ENCODE assay signal across 15 cellular contexts in genomic region chrX:48590203-48591103, GRCh38. TPM values are rescaled to one million over a fixed set of nuclear protein-coding genes. Genes with fewer than 3 reads are reported as not detected.
A peak's percentile ranks its signal among the peaks of the same experiment; 100 is the strongest.
DNase-seq lines count a peak whose midpoint lies in the region; ATAC-seq and TF ChIP-seq lines count a peak whose summit lies in the region.
"Had no signal": no experiment of that assay in that cellular context is flagged by ENCODE, and none has a peak within 500 bp of the region (broad histone marks: within the 10 kb centered on the region; RNA-seq: fewer than 3 reads in every experiment).

No MANE protein-coding gene starts in this region.

- no peak for TF ChIP-seq POLR2A in heart left ventricle (IDR thresholded peaks at IDR 0.05)

- H3K27me3 ChIP-seq in heart left ventricle, result peaks cover 0 to 5% (median 0%) of the 10 kb centered on the region in 9 donors
- no peaks in the 10 kb centered on the region for H3K27me3 ChIP-seq in mesenchymal stem cell (ENCODE audit: control insufficient read depth in 1 of 2, insufficient read depth in 1 of 2, low read length in 2 of 2)
- no peaks in the 10 kb centered on the region for H3K27me3 ChIP-seq in upper lobe of right lung
- H3K27me3 ChIP-seq: colonic mucosa had no signal

- 84 to 93% (median 88%) methylated on average over 21 of the region's 21 CpGs for WGBS in heart left ventricle, 4 donors
- 89% methylated on average over 18 of the region's 21 CpGs for whole genome bisulfite sequencing in mesenchymal stem cell

- H2BK5ac ChIP-seq in mesenchymal stem cell (ENCODE audit: low read depth, low read length, poor library complexity, severe bottlenecking), result no peak overlapping the region

- DNase-seq in heart left ventricle (no peak), left ventricle myocardium superior (no peak), epithelial cell of proximal tubule (ENCODE audit: low read depth) (no peak), mesenchymal stem cell (peak; percentile 50), upper lobe of right lung (no peak), GM03348 (ENCODE audit: low spot score) (no peak), mucosa of descending colon (no peak)
- DNase-seq: activated naive CD4-positive, alpha-beta T cell treated with anti-CD3 and anti-CD28 coated beads, Interleukin-2, amount 50 U/mL, for 16 hours; colonic mucosa; KG1; kidney glomerular epithelial cell; NCI-H187 treated with DMSO at 0.1 percent for 48 hours; NCI-H774 had no signal

- H2AK5ac ChIP-seq in mesenchymal stem cell (ENCODE audit: low read length, severe bottlenecking), result no peak overlapping the region

- H3K4me1 ChIP-seq in heart left ventricle (peaks cover 0 to 23% (median 0%) of the 10 kb centered on the region in 12 donors), mesenchymal stem cell (ENCODE audit: control insufficient read depth, insufficient read depth, low read depth, low read length) (peaks cover 4% of the 10 kb centered on the region), upper lobe of right lung (no peaks in the 10 kb centered on the region), mucosa of descending colon (ENCODE audit: low read depth) (no peaks in the 10 kb centered on the region)
- H3K4me1 ChIP-seq: colonic mucosa had no signal

- H2BK120ac ChIP-seq in mesenchymal stem cell (ENCODE audit: low read depth, low read length), result peak overlapping the region; percentile 43

- H3K4ac ChIP-seq in mesenchymal stem cell (ENCODE audit: low read depth in 1 of 2, low read length in 2 of 2), result peak overlapping the region; percentile 46 to 91

- peak overlapping the region in 2 of 12 donors; percentile 6 to 24 for H3K4me3 ChIP-seq in heart left ventricle
- peak overlapping the region; percentile 64 for H3K4me3 ChIP-seq in epithelial cell of proximal tubule (ENCODE audit: low read depth, low read length)
- H3K4me3 ChIP-seq in mesenchymal stem cell (ENCODE audit: insufficient read depth in 1 of 2, low read depth in 1 of 2, low read length in 2 of 2), result no peak overlapping the region
- H3K4me3 ChIP-seq in upper lobe of right lung, result no peak overlapping the region
- H3K4me3 ChIP-seq in mucosa of descending colon, result no peak overlapping the region
- H3K4me3 ChIP-seq: colonic mucosa, SK-N-MC had no signal

- TF ChIP-seq CTCF in heart left ventricle (IDR thresholded peaks at IDR 0.05) (no peak), epithelial cell of proximal tubule (conservative IDR thresholded peaks at IDR 0.05; ENCODE audit: low read depth, low read length) (no peak), upper lobe of right lung (IDR thresholded peaks at IDR 0.05) (no peak), mucosa of descending colon (IDR thresholded peaks at IDR 0.05) (no peak)

- H3K4me2 ChIP-seq in mesenchymal stem cell (ENCODE audit: low read length, poor library complexity, severe bottlenecking), result no peak overlapping the region

- peak overlapping the region; percentile 87 to 92 for H3K18ac ChIP-seq in mesenchymal stem cell (ENCODE audit: low read depth in 1 of 2, low read length in 2 of 2)

- no peak overlapping the region for H2AFZ ChIP-seq in mesenchymal stem cell (ENCODE audit: low read depth, low read length)

- no peak overlapping the region for H3K23ac ChIP-seq in mesenchymal stem cell (ENCODE audit: low read length in 2 of 2)

- intact Hi-C loops in heart left ventricle (cut with DNase I), result loop anchor here in 1 of 10 donors (2.0 to 10.0 kb wide), 2 partner anchors 16 to 56 kb away; partner anchors contain the start of genes RBM3 and TBC1D25
- intact Hi-C loops in left ventricle myocardium superior (cut with micrococcal nuclease), result no loop called here
- intact Hi-C loops in upper lobe of right lung (cut with DNase I), result no loop called here
- intact Hi-C loops in mucosa of descending colon (cut with DNase I, micrococcal nuclease), result no loop called here

- H3K36me3 ChIP-seq in heart left ventricle (no peaks in the 10 kb centered on the region), mesenchymal stem cell (ENCODE audit: control insufficient read depth in 1 of 2, insufficient read depth in 2 of 2, low read depth in 1 of 2, low read length in 2 of 2) (no peaks in the 10 kb centered on the region), upper lobe of right lung (no peaks in the 10 kb centered on the region), mucosa of descending colon (ENCODE audit: low read depth) (no peaks in the 10 kb centered on the region)
- H3K36me3 ChIP-seq: colonic mucosa had no signal

- ATAC-seq in heart left ventricle (peak in 3 of 4 donors; percentile 7 to 24 (median 13)), left ventricle myocardium superior (no peak), upper lobe of right lung (no peak), GM21619 (IDR thresholded peaks at IDR 0.05; ENCODE audit: unreplicated experiment) (no peak), mucosa of descending colon (no peak)

- H3K79me1 ChIP-seq in mesenchymal stem cell (replicated peaks; ENCODE audit: low read length, poor library complexity, severe bottlenecking), result no peaks in the 10 kb centered on the region

- no peak overlapping the region for H4K8ac ChIP-seq in mesenchymal stem cell (ENCODE audit: low read length)

- H3K27ac ChIP-seq in heart left ventricle (peak overlapping the region; percentile 66 to 91 (median 72)), mesenchymal stem cell (ENCODE audit: low read length, poor library complexity, severe bottlenecking) (no peak overlapping the region), upper lobe of right lung (peak overlapping the region; percentile 77)
- H3K27ac ChIP-seq: colonic mucosa, SK-N-MC had no signal

- no peaks in the 10 kb centered on the region for H3K9me3 ChIP-seq in heart left ventricle
- no peaks in the 10 kb centered on the region for H3K9me3 ChIP-seq in mesenchymal stem cell (ENCODE audit: control insufficient read depth, low read length)
- H3K9me3 ChIP-seq in upper lobe of right lung, result no peaks in the 10 kb centered on the region
- no peaks in the 10 kb centered on the region for H3K9me3 ChIP-seq in mucosa of descending colon
- H3K9me3 ChIP-seq: colonic mucosa had no signal

- H4K91ac ChIP-seq in mesenchymal stem cell (ENCODE audit: low read length), result peak overlapping the region; percentile 94

- peak overlapping the region; percentile 40 for H2BK15ac ChIP-seq in mesenchymal stem cell (ENCODE audit: low read depth, poor library complexity, severe bottlenecking)

- no peak overlapping the region for H3K9ac ChIP-seq in mesenchymal stem cell (ENCODE audit: low read length)

- peak overlapping the region in 1 of 2 experiments; percentile 60 for H3K14ac ChIP-seq in mesenchymal stem cell (ENCODE audit: low read length in 2 of 2)

- H2BK12ac ChIP-seq in mesenchymal stem cell (ENCODE audit: low read length in 2 of 2), result peak overlapping the region; percentile 94 to 97

RNA-seq across cellular contexts. Expression of gene WDR13, which starts 6.8 kb away (rescaled TPM):
- total RNA-seq in heart left ventricle (100 to 1,000 TPM; 123 to 235 (median 150) TPM), left ventricle myocardium superior (164 TPM), epithelial cell of proximal tubule (64.9 and 82.8 TPM in 2 replicates), upper lobe of right lung (121 TPM), mucosa of descending colon (100 to 1,000 TPM; 124 to 139 (median 128) TPM)
- 100 to 1,000 TPM; 209 to 281 TPM for polyA plus RNA-seq in heart left ventricle
- 43.9 TPM for polyA plus RNA-seq in mesenchymal stem cell (2013, experiment 1 of 2)
- polyA plus RNA-seq in mesenchymal stem cell (2013, experiment 2 of 2), result 40.9 TPM

RNA-seq across cellular contexts. Expression of gene RBM3, which starts 16.2 kb away (rescaled TPM):
- total RNA-seq in heart left ventricle (100 to 1,000 TPM in 5 of 9 donors, 10 to 100 TPM in 4; 34.5 to 172 (median 111) TPM), left ventricle myocardium superior (103 TPM), epithelial cell of proximal tubule (179 and 221 TPM in 2 replicates), upper lobe of right lung (170 TPM), mucosa of descending colon (100 to 1,000 TPM in 2 of 3 donors, 10 to 100 TPM in 1; 88.4 to 406 (median 123) TPM)
- 100 to 1,000 TPM in 1 of 2 donors, 10 to 100 TPM in 1; 56.5 to 187 TPM for polyA plus RNA-seq in heart left ventricle
- 429 TPM for polyA plus RNA-seq in mesenchymal stem cell (2013, experiment 1 of 2)
- 434 TPM for polyA plus RNA-seq in mesenchymal stem cell (2013, experiment 2 of 2)

RNA-seq across cellular contexts. Expression of gene TBC1D25, which starts 50.9 kb away (rescaled TPM):
- total RNA-seq in heart left ventricle, result 10 to 100 TPM; 13.4 to 21.6 (median 16.8) TPM
- polyA plus RNA-seq in heart left ventricle, result 10 to 100 TPM in 1 of 2 donors, 1 to 10 TPM in 1; 5.2 to 23.7 TPM
- total RNA-seq in left ventricle myocardium superior, result 15.4 TPM
- total RNA-seq in epithelial cell of proximal tubule, result 7.4 and 10.7 TPM in 2 replicates
- polyA plus RNA-seq in mesenchymal stem cell (2013, experiment 1 of 2), result 11.5 TPM
- 12.4 TPM for polyA plus RNA-seq in mesenchymal stem cell (2013, experiment 2 of 2)
- total RNA-seq in upper lobe of right lung, result 14.6 TPM
- 10 to 100 TPM in 2 of 3 donors, 1 to 10 TPM in 1; 8.6 to 14.6 (median 11.6) TPM for total RNA-seq in mucosa of descending colon

Comparison
In these comparisons a context has a peak if more than half of its experiments do, and no peak if none do; other contexts are left out.
1. ATAC-seq: peak in heart left ventricle (3 of 4); none in left ventricle myocardium superior (single experiment), upper lobe of right lung (single experiment), GM21619 (single experiment) and mucosa of descending colon (single experiment).